ENCODE assay signal across 20 cellular contexts in the genomic region with DNA sequence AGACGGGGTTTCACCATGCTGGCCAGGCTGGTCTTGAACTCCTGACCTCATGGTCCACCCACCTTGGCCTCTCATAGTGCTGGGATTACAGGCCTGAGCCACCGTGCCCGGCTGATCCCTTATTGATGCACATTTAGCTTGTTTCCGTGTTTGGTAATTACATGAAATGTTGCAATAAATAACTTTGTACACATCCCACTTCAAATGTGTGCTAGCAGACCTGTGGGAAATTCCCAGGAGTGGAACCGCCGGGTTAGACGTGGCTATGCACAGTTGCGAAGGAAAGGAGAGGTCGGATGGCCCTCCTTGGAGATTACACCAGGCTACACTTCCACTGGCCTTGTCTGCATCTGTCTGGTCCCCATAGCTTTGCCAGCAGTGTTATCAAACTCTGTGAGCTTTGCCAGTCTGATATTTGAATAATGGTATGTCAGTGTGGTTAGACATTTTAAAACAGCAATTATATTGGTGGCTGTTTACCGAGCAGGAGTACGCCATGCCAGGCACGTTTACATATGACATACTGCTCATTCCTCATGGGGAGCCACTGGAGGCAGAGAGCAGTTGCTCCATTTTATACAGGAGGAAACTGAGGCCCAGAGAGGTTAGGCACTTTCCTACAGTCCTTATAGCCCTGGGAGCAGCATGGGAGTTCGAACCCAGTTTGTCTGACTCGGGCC. TPM values are rescaled to one million over a fixed set of nuclear protein-coding genes. Genes with fewer than 3 reads are reported as not detected.
"Had no signal": no experiment of that assay in that cellular context is flagged by ENCODE, and none has a peak within 500 bp of the region (broad histone marks: within the 10 kb centered on the region; RNA-seq: fewer than 3 reads in every experiment).

No MANE protein-coding gene starts in this region.

- H3K4me3 ChIP-seq: ascending aorta, stomach had no signal

- H3K36me3 ChIP-seq: ascending aorta, brain microvascular endothelial cell, stomach had no signal

- H3K27ac ChIP-seq: ascending aorta, brain microvascular endothelial cell, stomach had no signal

- ATAC-seq: activated CD8-positive, alpha-beta T cell treated with anti-CD3 and anti-CD28 coated beads, Interleukin-2, amount 10 ng/mL, durations not matched to agents 7 days and 5 days; activated naive CD4-positive, alpha-beta T cell treated with anti-CD3 and anti-CD28 coated beads, Interleukin-2, amount 50 U/mL, for 72 hours; sciatic nerve; stimulated activated memory B cell treated with anti-CD40 and anti-IgM and Interleukin-4, amounts not matched to agents 10 μg/mL and 1 μg/mL and 100 μg/mL, for 72 hours; T-cell had no signal

- DNase-seq: activated CD4-positive, alpha-beta T cell treated with anti-CD3 and anti-CD28 coated beads for 1 hour; activated CD4-positive, alpha-beta T cell treated with anti-CD3 and anti-CD28 coated beads, Interleukin-2, amount 50 U/mL, for 1 hour; activated CD8-positive, alpha-beta T cell treated with anti-CD3 and anti-CD28 coated beads, Interleukin-2, amount 10 ng/mL, durations not matched to agents 7 days and 5 days; brain microvascular endothelial cell; central memory CD4-positive, alpha-beta T cell; effector memory CD4-positive, alpha-beta T cell; foreskin melanocyte; hypothalamus; naive B cell; occipital lobe; posterior cingulate gyrus; small intestine; stimulated activated CD4-positive, alpha-beta T cell treated with anti-CD3 and anti-CD28 coated beads, Interleukin-2, amount 100 ng/mL, for 24 hours; stomach; T-cell; trophoblast cell had no signal

- FAIRE-seq: small intestine had no signal

- H3K27me3 ChIP-seq: ascending aorta had no signal

- H3K9me3 ChIP-seq: ascending aorta, stomach had no signal

RNA-seq across cellular contexts. Expression of a gene that starts 27.2 kb away (rescaled TPM):
- total RNA-seq: activated CD8-positive, alpha-beta T cell treated with anti-CD3 and anti-CD28 coated beads, Interleukin-2, amount 10 ng/mL, durations not matched to agents 7 days and 5 days; activated naive CD4-positive, alpha-beta T cell treated with anti-CD3 and anti-CD28 coated beads, Interleukin-2, amount 50 U/mL, for 72 hours had no signal
